Comparison of ENCODE assay signal across 8 cellular contexts in the genomic region with DNA sequence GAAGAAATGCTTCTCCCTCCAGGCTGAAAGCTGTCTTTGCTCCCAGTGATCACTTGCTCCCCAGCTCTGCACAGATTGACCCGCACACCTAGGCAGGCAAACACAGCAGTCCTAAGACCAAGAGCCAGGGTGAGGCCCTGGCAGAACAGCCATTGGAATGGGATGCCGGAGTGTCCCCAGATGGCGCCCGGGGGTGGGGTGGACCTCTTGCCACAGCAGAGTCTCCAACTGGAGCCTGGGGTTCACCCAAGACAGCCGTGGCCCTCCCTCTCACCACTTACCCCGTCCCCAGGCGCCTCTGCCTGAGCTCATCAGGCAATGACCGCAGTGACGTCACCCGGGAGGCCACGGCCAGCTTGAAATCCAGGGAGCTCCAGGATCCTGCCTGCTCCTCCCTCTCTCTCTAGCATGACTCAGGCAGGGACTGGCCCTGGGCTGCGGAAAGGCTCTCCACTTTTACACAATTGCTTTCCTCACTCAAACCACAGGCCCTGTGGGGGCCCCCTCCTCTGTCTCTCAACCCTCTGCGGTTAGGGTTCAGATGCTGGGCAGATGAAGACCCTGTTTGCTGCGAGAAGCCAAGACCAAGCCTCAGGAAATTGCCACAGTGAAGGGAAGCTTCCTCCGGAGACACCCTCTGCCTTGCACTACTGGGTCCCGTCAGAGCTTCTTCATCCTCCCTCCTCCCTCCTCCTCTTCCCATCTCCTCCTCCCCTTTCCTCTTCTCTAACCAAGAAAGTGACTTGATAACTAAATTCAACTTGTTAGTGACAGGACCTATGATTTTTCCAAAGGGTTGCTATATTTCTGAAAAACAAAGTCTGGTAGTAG. TPM values are rescaled to one million over a fixed set of nuclear protein-coding genes. Genes with fewer than 3 reads are reported as not detected.
A peak's percentile ranks its signal among the peaks of the same experiment; 100 is the strongest.
DNase-seq lines count a peak whose midpoint lies in the region; ATAC-seq and TF ChIP-seq lines count a peak whose summit lies in the region.

No MANE protein-coding gene starts in this region.

- in situ Hi-C loops in ACHN (cut with HindIII; ENCODE audit: low pct_ligation_motif_present, low pct_unique_long_range_greater_than_20kb, low sequenced_read_pairs): no loop called here

- POLR2A ChIA-PET in MCF 10A (lab: Yijun Ruan, JAX): interaction anchor here (0.5 to 9.8 kb wide), 27 partner anchors 10 to 1188 kb away, joined by 3 to 293 read pairs (median 6); a partner anchor contains a TSS

- H3K4me1 Mint-ChIP-seq in T-helper 17 cell (peaks cover 13% of the 10 kb centered on the region), MCF 10A (ENCODE audit: insufficient read depth, unreplicated experiment) (peaks cover 50% of the 10 kb centered on the region)

- H3K9me3 ChIP-seq in T-helper 17 cell (ENCODE audit: control insufficient read depth, low read length, poor library complexity, severe bottlenecking) (no peaks in the 10 kb centered on the region), skeletal muscle tissue (ENCODE audit: control insufficient read depth in 3 of 3, low read length in 3 of 3) (no peaks in the 10 kb centered on the region)

- CTCF ChIA-PET in MCF 10A (lab: Yijun Ruan, JAX): interaction anchor here (0.6 to 12.6 kb wide), 15 partner anchors 10 to 785 kb away, joined by 3 to 145 read pairs (median 4); no protein-coding TSS in a partner anchor

- intact Hi-C loops in MCF 10A (cut with micrococcal nuclease): no loop called here

- H3K9ac ChIP-seq in skeletal muscle tissue (ENCODE audit: low read depth in 1 of 3, low read length in 3 of 3): peak overlapping the region in 2 of 3 donors; percentile 33 to 64

- BruUV-seq in MCF 10A (replicated peaks; lab: Mats Ljungman, UMichigan): no TSS peak

- no peak overlapping the region for H3K4me3 Mint-ChIP-seq in T-helper 17 cell
- peak overlapping the region; percentile 58 for H3K4me3 Mint-ChIP-seq in MCF 10A (ENCODE audit: unreplicated experiment)

- no peaks in the 10 kb centered on the region for H3K36me3 ChIP-seq in skeletal muscle tissue (ENCODE audit: control insufficient read depth in 3 of 3, insufficient read depth in 3 of 3, low read length in 3 of 3)

- no peaks in the 10 kb centered on the region for H3K27me3 ChIP-seq in HL-60 (ENCODE audit: insufficient read depth, poor library complexity, severe bottlenecking)
- peaks cover 0 to 15% (median 5%) of the 10 kb centered on the region in 3 donors for H3K27me3 ChIP-seq in skeletal muscle tissue (ENCODE audit: control insufficient read depth in 3 of 3, insufficient read depth in 3 of 3, low read length in 3 of 3)

- H3K27ac Mint-ChIP-seq in T-helper 17 cell: peak overlapping the region; percentile 51
- peak overlapping the region; percentile 83 for H3K27ac Mint-ChIP-seq in MCF 10A (ENCODE audit: low read depth, unreplicated experiment)

- H3K36me3 Mint-ChIP-seq in T-helper 17 cell (ENCODE audit: low read depth): peaks cover 3% of the 10 kb centered on the region
- H3K36me3 Mint-ChIP-seq in MCF 10A (ENCODE audit: insufficient read depth, unreplicated experiment): peaks cover 4% of the 10 kb centered on the region

- TF ChIP-seq CTCF in HL-60 (IDR thresholded peaks at IDR 0.05; ENCODE audit: insufficient read depth, low read length) (no peak), MCF 10A (IDR thresholded peaks at IDR 0.05; ENCODE audit: unreplicated experiment) (no peak)

- peaks cover 7 to 11% (median 10%) of the 10 kb centered on the region in 3 donors for H3K4me1 ChIP-seq in skeletal muscle tissue (ENCODE audit: control insufficient read depth in 3 of 3, insufficient read depth in 3 of 3, low read length in 3 of 3)

- H3K4me3 ChIP-seq in HL-60 (replicated peaks; ENCODE audit: insufficient read depth, low read length) (no peak overlapping the region), skeletal muscle tissue (ENCODE audit: low read length in 3 of 3) (peak overlapping the region in 2 of 3 donors; percentile 35 to 48)

- H3K27me3 Mint-ChIP-seq in T-helper 17 cell (peaks cover 41% of the 10 kb centered on the region), MCF 10A (ENCODE audit: insufficient read depth, unreplicated experiment) (no peaks in the 10 kb centered on the region)

- peak; percentile 78 for ATAC-seq in T-helper 17 cell
- ATAC-seq in GM21515 (IDR thresholded peaks at IDR 0.05; ENCODE audit: unreplicated experiment): no peak

- DNase-seq in ACHN: peak; percentile 95
- peak; percentile 99 for DNase-seq in HL-60 (ENCODE audit: low read depth in 1 of 2, low spot score in 1 of 2)
- DNase-seq in T-helper 17 cell: peak in 1 of 3 donors; percentile 11
- peak; percentile 99 for DNase-seq in MCF 10A (ENCODE audit: unreplicated experiment)
- DNase-seq in inferior parietal cortex (ENCODE audit: extremely low spot score): peak; percentile 49
- no peak for DNase-seq in NCI-H748 treated with DMSO at 0.1 percent for 48 hours (lab: John Stamatoyannopoulos, UW)

- H3K9me3 Mint-ChIP-seq in MCF 10A (ENCODE audit: unreplicated experiment): no peaks in the 10 kb centered on the region

- H3K27ac ChIP-seq in HL-60 (replicated peaks): peak overlapping the region; percentile 31
- peak overlapping the region; percentile 32 for H3K27ac ChIP-seq in skeletal muscle tissue (ENCODE audit: low read depth, low read length)

RNA-seq across cellular contexts. Expression of a gene that starts 24.3 kb away (rescaled TPM):
- total RNA-seq in T-helper 17 cell (under 1 TPM in 1 of 2 donors, not detected in 1; 0.15 TPM), MCF 10A (2022) (74.0 and 96.6 TPM in 2 replicates), skeletal muscle tissue (12.5 TPM)

RNA-seq across cellular contexts. Expression of a gene that starts 25.8 kb away (rescaled TPM):
- total RNA-seq in T-helper 17 cell: 10 to 100 TPM; 13.2 to 18.7 TPM
- 14.7 and 14.8 TPM in 2 replicates for total RNA-seq in MCF 10A (2022)
- total RNA-seq in skeletal muscle tissue: 15.7 TPM

RNA-seq across cellular contexts. Expression of a gene that starts 46.8 kb away (rescaled TPM):
- total RNA-seq in T-helper 17 cell (10 to 100 TPM; 16.7 to 17.2 TPM), MCF 10A (2022) (33.6 and 40.4 TPM in 2 replicates), skeletal muscle tissue (11.0 TPM)

RNA-seq across cellular contexts. Expression of a gene that starts 57.9 kb away (rescaled TPM):
- total RNA-seq in T-helper 17 cell (100 to 1,000 TPM in 1 of 2 donors, 10 to 100 TPM in 1; 96.2 to 111 TPM), MCF 10A (2022) (27.6 and 30.0 TPM in 2 replicates), skeletal muscle tissue (32.9 TPM)

RNA-seq across cellular contexts. Expression of a gene that starts 58.1 kb away (rescaled TPM):
- total RNA-seq in T-helper 17 cell (10 to 100 TPM; 80.7 to 90.0 TPM), MCF 10A (2022) (14.7 and 17.1 TPM in 2 replicates), skeletal muscle tissue (3.7 TPM)

Comparison
In these comparisons a context has a peak if more than half of its experiments do, and no peak if none do; other contexts are left out.
1. RNA of a gene that starts 24.3 kb away (total RNA-seq): 74.0 to 96.6 TPM in MCF 10A and 12.5 TPM in skeletal muscle tissue (single experiment); 0.15 TPM in T-helper 17 cell; every median in the first group is over 10 times any median in the second.